In genomic region chr5:168317521-168318147, GRCh38 we compare ENCODE assay signal across 9 cellular contexts. TPM values are rescaled to one million over a fixed set of nuclear protein-coding genes. Genes with fewer than 3 reads are reported as not detected.
A peak's percentile ranks its signal among the peaks of the same experiment; 100 is the strongest.
DNase-seq lines count a peak whose midpoint lies in the region; ATAC-seq and TF ChIP-seq lines count a peak whose summit lies in the region.
"Had no signal": no experiment of that assay in that cellular context is flagged by ENCODE, and none has a peak within 500 bp of the region (broad histone marks: within the 10 kb centered on the region; RNA-seq: fewer than 3 reads in every experiment).

No MANE protein-coding gene starts in this region.

- H3K9me3 Mint-ChIP-seq in activated naive CD8-positive, alpha-beta T cell treated with anti-CD3 and anti-CD28 coated beads for 36 hours, result no peaks in the 10 kb centered on the region
- H3K9me3 Mint-ChIP-seq in CD8-positive, alpha-beta memory T cell, result no peaks in the 10 kb centered on the region
- no peaks in the 10 kb centered on the region for H3K9me3 Mint-ChIP-seq in endothelial cell (ENCODE audit: unreplicated experiment)

- no peak for ATAC-seq in GM21529 (IDR thresholded peaks at IDR 0.05; ENCODE audit: unreplicated experiment)

- no peaks in the 10 kb centered on the region for H3K9me3 ChIP-seq in CD8-positive, alpha-beta memory T cell (ENCODE audit: low read length)

- no peaks in the 10 kb centered on the region for H3K4me1 Mint-ChIP-seq in activated naive CD8-positive, alpha-beta T cell treated with anti-CD3 and anti-CD28 coated beads for 36 hours
- no peaks in the 10 kb centered on the region for H3K4me1 Mint-ChIP-seq in CD8-positive, alpha-beta memory T cell
- H3K4me1 Mint-ChIP-seq in endothelial cell (ENCODE audit: unreplicated experiment), result peaks cover 7% of the 10 kb centered on the region

- H3K4me1 ChIP-seq in CD8-positive, alpha-beta memory T cell (ENCODE audit: insufficient read depth, low read length), result no peaks in the 10 kb centered on the region

- no peaks in the 10 kb centered on the region for H3K27me3 ChIP-seq in CD8-positive, alpha-beta memory T cell (ENCODE audit: insufficient read depth, low read length, poor library complexity, severe bottlenecking)

- no peaks in the 10 kb centered on the region for H3K36me3 ChIP-seq in CD8-positive, alpha-beta memory T cell (ENCODE audit: insufficient read depth, low read length)

- DNase-seq in EH (ENCODE audit: low read depth) (peak; percentile 94), NCI-H2029 treated with DMSO at 0.1 percent for 48 hours (lab: John Stamatoyannopoulos, UW) (peak; percentile 93), myocyte (ENCODE audit: low read depth) (peak; percentile 41), endothelial cell (ENCODE audit: low spot score) (no peak)
- no peak for DNase-seq in activated naive CD8-positive, alpha-beta T cell treated with anti-CD3 and anti-CD28 coated beads for 36 hours
- no peak for DNase-seq in CD8-positive, alpha-beta memory T cell
- DNase-seq: glutamatergic neuron had no signal

- peaks cover 4% of the 10 kb centered on the region for H3K27me3 Mint-ChIP-seq in activated naive CD8-positive, alpha-beta T cell treated with anti-CD3 and anti-CD28 coated beads for 36 hours
- H3K27me3 Mint-ChIP-seq in CD8-positive, alpha-beta memory T cell, result peaks cover 2 to 12% of the 10 kb centered on the region in 2 donors
- H3K27me3 Mint-ChIP-seq in endothelial cell (ENCODE audit: unreplicated experiment), result peaks cover 2% of the 10 kb centered on the region

- CTCF ChIA-PET in CD8-positive, alpha-beta memory T cell (lab: Charles Lee), result interaction anchor here (1.2 kb wide), 1 partner anchor 16 kb away, joined by 3 read pairs; no protein-coding TSS in a partner anchor

- no peak for TF ChIP-seq CTCF in endothelial cell (IDR thresholded peaks at IDR 0.05; ENCODE audit: unreplicated experiment)

- no peak overlapping the region for H3K4me3 ChIP-seq in CD8-positive, alpha-beta memory T cell (ENCODE audit: low read length)

- POLR2A ChIA-PET in CD8-positive, alpha-beta memory T cell (lab: Charles Lee), result no interaction called here

- H3K27ac Mint-ChIP-seq in activated naive CD8-positive, alpha-beta T cell treated with anti-CD3 and anti-CD28 coated beads for 36 hours, result no peak overlapping the region
- no peak overlapping the region for H3K27ac Mint-ChIP-seq in CD8-positive, alpha-beta memory T cell
- no peak overlapping the region for H3K27ac Mint-ChIP-seq in endothelial cell (ENCODE audit: unreplicated experiment)

- H3K27ac ChIP-seq in cingulate gyrus (ENCODE audit: low read depth, low read length), result peak overlapping the region; percentile 19
- H3K27ac ChIP-seq in CD8-positive, alpha-beta memory T cell (ENCODE audit: low read depth, low read length), result no peak overlapping the region

- H3K4me3 Mint-ChIP-seq in activated naive CD8-positive, alpha-beta T cell treated with anti-CD3 and anti-CD28 coated beads for 36 hours, result no peak overlapping the region
- H3K4me3 Mint-ChIP-seq in CD8-positive, alpha-beta memory T cell, result no peak overlapping the region
- no peak overlapping the region for H3K4me3 Mint-ChIP-seq in endothelial cell (ENCODE audit: unreplicated experiment)

- no peaks in the 10 kb centered on the region for H3K36me3 Mint-ChIP-seq in activated naive CD8-positive, alpha-beta T cell treated with anti-CD3 and anti-CD28 coated beads for 36 hours
- no peaks in the 10 kb centered on the region for H3K36me3 Mint-ChIP-seq in CD8-positive, alpha-beta memory T cell
- H3K36me3 Mint-ChIP-seq in endothelial cell (ENCODE audit: low read depth, unreplicated experiment), result no peaks in the 10 kb centered on the region

RNA-seq across cellular contexts. Expression of gene WWC1, which starts 26.2 kb away (rescaled TPM):
- 0.03 TPM in 1 of 2 replicates, not detected in the other for total RNA-seq in myocyte
- polyA plus RNA-seq in myocyte (2012), result 0.48 TPM
- 1 to 10 TPM; 1.5 to 2.5 TPM for total RNA-seq in activated naive CD8-positive, alpha-beta T cell treated with anti-CD3 and anti-CD28 coated beads for 36 hours
- 1 to 10 TPM in 1 of 2 experiments, under 1 TPM in 1; 0.77 to 1.8 TPM for total RNA-seq in CD8-positive, alpha-beta memory T cell
- 0.52 TPM for polyA plus RNA-seq in CD8-positive, alpha-beta memory T cell
- 1.1 TPM for total RNA-seq in endothelial cell (ENCODE audit: unreplicated experiment)

Comparison
In these comparisons a context has a peak if more than half of its experiments do, and no peak if none do; other contexts are left out.
1. DNase-seq: peak in EH (single experiment), NCI-H2029 treated with DMSO at 0.1 percent for 48 hours (single experiment) and myocyte (single experiment); none in activated naive CD8-positive, alpha-beta T cell treated with anti-CD3 and anti-CD28 coated beads for 36 hours (single experiment), CD8-positive, alpha-beta memory T cell (0 of 5) and endothelial cell (single experiment).